ENCODE assay signal across 21 cellular contexts in genomic region chr22:41257696-41258095, GRCh38.
"Had no signal": no experiment of that assay in that cellular context is flagged by ENCODE, and none has a peak within 500 bp of the region (broad histone marks: within the 10 kb centered on the region; RNA-seq: fewer than 3 reads in every experiment).

No MANE protein-coding gene starts in this region.

- H3K27ac ChIP-seq: body of pancreas, ovary, sigmoid colon, spleen, thoracic aorta, upper lobe of right lung had no signal

- H3K27ac Mint-ChIP-seq: activated CD8-positive, alpha-beta memory T cell treated with anti-CD3 and anti-CD28 coated beads, Interleukin-2, amount 10 ng/mL, durations not matched to agents 7 days and 5 days had no signal

- ATAC-seq: activated CD8-positive, alpha-beta memory T cell treated with anti-CD3 and anti-CD28 coated beads, Interleukin-2, amount 10 ng/mL, durations not matched to agents 7 days and 5 days; activated T-cell treated with anti-CD3 and anti-CD28 coated beads, Interleukin-2, amount 50 U/mL, for 4 hours; body of pancreas; upper lobe of right lung had no signal

- DNase-seq: activated CD4-positive, alpha-beta T cell treated with anti-CD3 and anti-CD28 coated beads for 1 hour; activated CD4-positive, alpha-beta T cell treated with anti-CD3 and anti-CD28 coated beads, Interleukin-2, amount 50 U/mL, for 48 hours; activated CD8-positive, alpha-beta memory T cell treated with anti-CD3 and anti-CD28 coated beads, Interleukin-2, amount 10 ng/mL, durations not matched to agents 7 days and 5 days; activated effector memory CD4-positive, alpha-beta T cell treated with Interleukin-2 at 50 U/mL for 16 hours; activated T-cell treated with anti-CD3 and anti-CD28 coated beads, Interleukin-2, amount 50 U/mL, for 4 hours; amniotic stem cell; body of pancreas; central memory CD4-positive, alpha-beta T cell; cortex of kidney; effector CD4-positive, alpha-beta T cell; esophagus squamous epithelium; glutamatergic neuron; kidney glomerular epithelial cell; ovary; sigmoid colon; spleen; SW 1271; upper lobe of right lung had no signal

- H3K36me3 ChIP-seq: ovary had no signal

- H3K9me3 Mint-ChIP-seq: activated naive CD4-positive, alpha-beta T cell treated with anti-CD3 and anti-CD28 coated beads, Interleukin-2, amount 50 U/mL, for 72 hours; activated T-cell treated with anti-CD3 and anti-CD28 coated beads, Interleukin-2, amount 50 U/mL, for 4 hours; nephron had no signal

- H3K4me1 ChIP-seq: body of pancreas, spleen, upper lobe of right lung had no signal

- H3K9me3 ChIP-seq: body of pancreas, esophagus squamous epithelium, ovary, sigmoid colon, spleen, thoracic aorta, upper lobe of right lung had no signal

- H3K4me3 Mint-ChIP-seq: activated CD8-positive, alpha-beta memory T cell treated with anti-CD3 and anti-CD28 coated beads, Interleukin-2, amount 10 ng/mL, durations not matched to agents 7 days and 5 days; activated T-cell treated with anti-CD3 and anti-CD28 coated beads, Interleukin-2, amount 50 U/mL, for 4 hours; nephron had no signal

- H3K4me3 ChIP-seq: body of pancreas, esophagus squamous epithelium, ovary, sigmoid colon, spleen, thoracic aorta, upper lobe of right lung had no signal

- H3K4me1 Mint-ChIP-seq: activated CD8-positive, alpha-beta memory T cell treated with anti-CD3 and anti-CD28 coated beads, Interleukin-2, amount 10 ng/mL, durations not matched to agents 7 days and 5 days had no signal

- H3K27me3 Mint-ChIP-seq: activated CD8-positive, alpha-beta memory T cell treated with anti-CD3 and anti-CD28 coated beads, Interleukin-2, amount 10 ng/mL, durations not matched to agents 7 days and 5 days had no signal

- H3K27me3 ChIP-seq: body of pancreas, esophagus squamous epithelium, ovary, sigmoid colon, spleen, upper lobe of right lung had no signal
